Comparison of ENCODE assay signal across 3 cellular contexts in genomic region chr1:14326857-14327256, GRCh38.
"Had no signal": no experiment of that assay in that cellular context is flagged by ENCODE, and none has a peak within 500 bp of the region (broad histone marks: within the 10 kb centered on the region; RNA-seq: fewer than 3 reads in every experiment).

No MANE protein-coding gene starts in this region.

- H3K4me3 ChIP-seq: GM12878 had no signal

- ATAC-seq: GM12878 had no signal

- DNase-seq: GDM1, GF-D8 had no signal
